1 cellular context compared by ENCODE assay signal in the genomic region with DNA sequence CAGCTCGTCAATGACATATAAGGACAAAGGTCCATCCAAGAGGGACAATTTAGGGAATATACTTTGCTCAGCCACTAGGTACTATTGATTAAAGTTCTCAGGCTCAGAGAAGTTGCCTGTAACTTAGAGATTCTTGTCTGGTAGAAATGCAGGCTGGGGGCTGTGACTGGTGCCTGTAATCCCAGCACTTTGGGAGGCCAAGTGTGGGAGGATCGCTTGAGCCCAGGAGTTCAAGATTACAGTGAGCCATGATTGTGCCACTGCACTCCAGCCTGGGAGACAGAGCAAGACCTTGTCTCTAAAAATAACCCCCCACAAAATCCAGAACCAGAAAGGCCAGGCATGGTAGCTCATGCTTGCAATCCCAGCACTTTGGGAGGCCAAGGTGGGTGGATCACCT.
TF ChIP-seq lines count a peak whose summit lies in the region.

No MANE protein-coding gene starts in this region.

TF ChIP-seq in GM23338, 12 proteins besides CTCF, POLR2A, EP300 and RAD21 (continued from another document):
- TF ChIP-seq JUNB (IDR thresholded peaks at IDR 0.05; ENCODE audit: unreplicated experiment) (no peak), STAT1 (IDR thresholded peaks at IDR 0.05; ENCODE audit: unreplicated experiment) (no peak)
